In the genomic region with DNA sequence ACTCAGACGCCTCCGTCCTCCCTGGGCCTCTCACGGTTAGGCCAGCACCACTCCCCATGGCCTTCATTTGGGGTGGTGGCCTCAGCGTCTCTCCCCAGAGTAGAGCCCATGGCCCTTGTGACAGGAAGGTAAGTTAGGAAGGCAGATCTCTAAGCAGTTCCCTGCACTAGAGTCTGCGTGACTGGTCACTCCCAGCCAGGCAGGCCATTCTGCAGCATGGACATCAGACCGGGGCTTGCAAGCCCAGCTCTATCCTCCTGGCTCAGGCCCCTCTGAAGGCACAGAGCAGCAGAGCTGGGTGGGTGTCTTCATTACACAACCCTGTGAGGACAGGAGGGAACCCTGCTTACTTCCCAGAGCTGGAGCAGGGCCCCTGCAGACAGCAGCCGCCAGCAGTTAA, we compare ENCODE assay signal across 17 cellular contexts.
DNase-seq lines count a peak whose midpoint lies in the region; ATAC-seq and TF ChIP-seq lines count a peak whose summit lies in the region.
"Had no signal": no experiment of that assay in that cellular context is flagged by ENCODE, and none has a peak within 500 bp of the region (broad histone marks: within the 10 kb centered on the region; RNA-seq: fewer than 3 reads in every experiment).

No MANE protein-coding gene starts in this region.

- no peaks in the 10 kb centered on the region for H3K79me2 ChIP-seq in DND-41 (ENCODE audit: insufficient read depth, low read length)

- H2AFZ ChIP-seq in DND-41 (ENCODE audit: low read depth, low read length) = peak overlapping the region; percentile 41

- no peak for TF ChIP-seq POLR2A in prostate gland (IDR thresholded peaks at IDR 0.05)

- H3K4me3 ChIP-seq in DND-41 (ENCODE audit: low read depth in 1 of 2, low read length in 2 of 2) (no peak overlapping the region), prostate gland (no peak overlapping the region)
- no peak overlapping the region for H3K4me3 ChIP-seq in CD8-positive, alpha-beta T cell (ENCODE audit: low read depth, low read length)
- H3K4me3 ChIP-seq: gastroesophageal sphincter, sigmoid colon had no signal

- intact Hi-C loops in prostate gland (cut with DNase I) = no loop called here
- intact Hi-C loops in CD8-positive, alpha-beta T cell (cut with DNase I, micrococcal nuclease) = no loop called here

- CTCF ChIA-PET in CD8-positive, alpha-beta T cell (lab: Charles Lee) = no interaction called here

- no peaks in the 10 kb centered on the region for H3K9me3 Mint-ChIP-seq in CD8-positive, alpha-beta T cell
- H3K9me3 Mint-ChIP-seq: activated naive CD4-positive, alpha-beta T cell treated with anti-CD3 and anti-CD28 coated beads, Interleukin-2, amount 50 U/mL, for 24 hours had no signal

- H3K4me1 Mint-ChIP-seq in CD8-positive, alpha-beta T cell (ENCODE audit: low read depth) = no peaks in the 10 kb centered on the region
- H3K4me1 Mint-ChIP-seq: activated naive CD4-positive, alpha-beta T cell treated with anti-CD3 and anti-CD28 coated beads, Interleukin-2, amount 50 U/mL, for 24 hours had no signal

- H3K27me3 ChIP-seq in DND-41 (ENCODE audit: insufficient read depth, low read length, poor library complexity) (no peaks in the 10 kb centered on the region), prostate gland (replicated peaks; ENCODE audit: insufficient read depth) (no peaks in the 10 kb centered on the region)
- H3K27me3 ChIP-seq in CD8-positive, alpha-beta T cell (ENCODE audit: insufficient read depth, low read length) = no peaks in the 10 kb centered on the region
- H3K27me3 ChIP-seq: sigmoid colon had no signal

- peaks cover 3% of the 10 kb centered on the region for H3K27me3 Mint-ChIP-seq in CD8-positive, alpha-beta T cell (ENCODE audit: low read depth)
- H3K27me3 Mint-ChIP-seq: activated naive CD4-positive, alpha-beta T cell treated with anti-CD3 and anti-CD28 coated beads, Interleukin-2, amount 50 U/mL, for 24 hours had no signal

- POLR2A ChIA-PET in CD8-positive, alpha-beta T cell (lab: Charles Lee) = no interaction called here

- H4K20me1 ChIP-seq in DND-41 (ENCODE audit: insufficient read depth, low read length) = no peaks in the 10 kb centered on the region

- 91% methylated on average over 7 of the region's 7 CpGs for WGBS in prostate gland

- no peak for DNase-seq in DND-41
- no peak for DNase-seq in left lobe of liver (ENCODE audit: low spot score)
- no peak for DNase-seq in prostate gland (ENCODE audit: low spot score)
- no peak for DNase-seq in CD8-positive, alpha-beta T cell
- DNase-seq in NCI-H2171 (lab: John Stamatoyannopoulos, UW) = no peak
- no peak for DNase-seq in NCI-H2196 treated with DMSO at 0.1 percent for 48 hours (lab: John Stamatoyannopoulos, UW; ENCODE audit: unreplicated experiment)
- DNase-seq: activated CD4-positive, alpha-beta T cell treated with anti-CD3 and anti-CD28 coated beads, Interleukin-2, amount 50 U/mL, for 4 hours; activated T-cell treated with anti-CD3 and anti-CD28 coated beads, Interleukin-2, amount 50 U/mL, for 1 hour; Caco-2; Karpas-422; mammary epithelial cell; sigmoid colon; stimulated activated CD4-positive, alpha-beta T cell treated with anti-CD3 and anti-CD28 coated beads, Interleukin-1b, Interleukin-23, amount 100 ng/mL, for 48 hours had no signal

- H3K4me1 ChIP-seq in DND-41 (ENCODE audit: insufficient read depth, low read length) = peaks cover 58% of the 10 kb centered on the region
- H3K4me1 ChIP-seq in prostate gland (replicated peaks) = peaks cover 5% of the 10 kb centered on the region
- H3K4me1 ChIP-seq in CD8-positive, alpha-beta T cell (ENCODE audit: insufficient read depth, low read length) = no peaks in the 10 kb centered on the region
- H3K4me1 ChIP-seq: Caco-2 had no signal

- H3K4me3 Mint-ChIP-seq in CD8-positive, alpha-beta T cell = no peak overlapping the region
- H3K4me3 Mint-ChIP-seq: activated naive CD4-positive, alpha-beta T cell treated with anti-CD3 and anti-CD28 coated beads, Interleukin-2, amount 50 U/mL, for 24 hours had no signal

- TF ChIP-seq CTCF in DND-41 (IDR thresholded peaks at IDR 0.05; ENCODE audit: borderline replicate concordance, extremely low read depth, low read length, poor library complexity, severe bottlenecking) (no peak), VCaP (conservative IDR thresholded peaks at IDR 0.05) (no peak), prostate gland (IDR thresholded peaks at IDR 0.05) (no peak)
- TF ChIP-seq CTCF in CD8-positive, alpha-beta T cell (IDR thresholded peaks at IDR 0.05) = no peak

- H3K36me3 ChIP-seq in DND-41 (ENCODE audit: insufficient read depth, low read length) (no peaks in the 10 kb centered on the region), prostate gland (no peaks in the 10 kb centered on the region)
- H3K36me3 ChIP-seq in CD8-positive, alpha-beta T cell (ENCODE audit: insufficient read depth, low read length) = no peaks in the 10 kb centered on the region
- H3K36me3 ChIP-seq: gastroesophageal sphincter, sigmoid colon had no signal

- H3K9ac ChIP-seq in DND-41 (ENCODE audit: low read depth, low read length) = peak overlapping the region; percentile 54

- peak overlapping the region; percentile 9; the same call in 1 of the 2 replicates for H3K4me2 ChIP-seq in DND-41 (ENCODE audit: insufficient read depth, low read length)

- ATAC-seq in DND-41 (ENCODE audit: insufficient read depth, low read depth) = peak; percentile 31; the same call in 2 of the 3 replicates
- peak; percentile 32 for ATAC-seq in left lobe of liver
- ATAC-seq in CD8-positive, alpha-beta T cell = no peak
- ATAC-seq in HG03457 (IDR thresholded peaks at IDR 0.05; ENCODE audit: unreplicated experiment) = no peak

- H3K27ac ChIP-seq in DND-41 (ENCODE audit: low read length) (peak overlapping the region; percentile 89), VCaP (peak overlapping the region; percentile 73), prostate gland (peak overlapping the region; percentile 3 to 25)
- H3K27ac ChIP-seq in CD8-positive, alpha-beta T cell (ENCODE audit: low read depth, low read length) = no peak overlapping the region
- H3K27ac ChIP-seq: gastroesophageal sphincter, sigmoid colon had no signal

- H3K36me3 Mint-ChIP-seq in CD8-positive, alpha-beta T cell = no peaks in the 10 kb centered on the region
- H3K36me3 Mint-ChIP-seq: activated naive CD4-positive, alpha-beta T cell treated with anti-CD3 and anti-CD28 coated beads, Interleukin-2, amount 50 U/mL, for 24 hours had no signal

- H3K9me3 ChIP-seq in DND-41 (ENCODE audit: insufficient read depth, low read length, severe bottlenecking) (no peaks in the 10 kb centered on the region), prostate gland (no peaks in the 10 kb centered on the region)
- H3K9me3 ChIP-seq in CD8-positive, alpha-beta T cell (ENCODE audit: low read length) = no peaks in the 10 kb centered on the region
- H3K9me3 ChIP-seq: Caco-2, gastroesophageal sphincter, sigmoid colon had no signal

- no peak overlapping the region for H3K27ac Mint-ChIP-seq in CD8-positive, alpha-beta T cell
- H3K27ac Mint-ChIP-seq: activated naive CD4-positive, alpha-beta T cell treated with anti-CD3 and anti-CD28 coated beads, Interleukin-2, amount 50 U/mL, for 24 hours had no signal

Comparison
In these comparisons a context has a peak if more than half of its experiments do, and no peak if none do; other contexts are left out.
1. ATAC-seq: peak in DND-41 (single experiment) and left lobe of liver (single experiment); none in CD8-positive, alpha-beta T cell (single experiment) and HG03457 (single experiment).